In genomic region chr6:1739680-1740079, GRCh38 we compare ENCODE assay signal across 13 cellular contexts.
DNase-seq lines count a peak whose midpoint lies in the region; ATAC-seq, FAIRE-seq and TF ChIP-seq lines count a peak whose summit lies in the region.
"Had no signal": no experiment of that assay in that cellular context is flagged by ENCODE, and none has a peak within 500 bp of the region (broad histone marks: within the 10 kb centered on the region; RNA-seq: fewer than 3 reads in every experiment).

No MANE protein-coding gene starts in this region.

- no TSS peak for BruUV-seq in HepG2 (replicated peaks; lab: Mats Ljungman, UMichigan)

- in situ Hi-C loops in GM23248 (cut with MboI) (no loop called here), HepG2 (cut with HindIII; ENCODE audit: extremely low pct_ligation_motif_present, low pct_unique_long_range_greater_than_20kb) (no loop called here)

- H3K27ac Mint-ChIP-seq in activated B cell treated with CpG ODN at 0.5 μM for 24 hours = no peak overlapping the region
- no peak overlapping the region for H3K27ac Mint-ChIP-seq in activated CD8-positive, alpha-beta T cell treated with anti-CD3 and anti-CD28 coated beads for 36 hours
- H3K27ac Mint-ChIP-seq: naive thymus-derived CD8-positive, alpha-beta T cell had no signal

- no peaks in the 10 kb centered on the region for H3K79me2 ChIP-seq in GM23248 (ENCODE audit: insufficient read depth)
- H3K79me2 ChIP-seq in HepG2 (ENCODE audit: insufficient read depth, low read length) = no peaks in the 10 kb centered on the region

- TF ChIP-seq RAD21 in HepG2 (CRISPR knock-in tag; IDR thresholded peaks at IDR 0.05) = no peak

- no peaks in the 10 kb centered on the region for H3K27me3 Mint-ChIP-seq in activated B cell treated with CpG ODN at 0.5 μM for 24 hours
- no peaks in the 10 kb centered on the region for H3K27me3 Mint-ChIP-seq in activated CD8-positive, alpha-beta T cell treated with anti-CD3 and anti-CD28 coated beads for 36 hours
- H3K27me3 Mint-ChIP-seq: naive thymus-derived CD8-positive, alpha-beta T cell had no signal

- DNase-seq in activated B cell treated with CpG ODN at 0.5 μM for 24 hours (peak; percentile 31), GM23248 (no peak), HepG2 (ENCODE audit: low spot score) (no peak), COR-L47 (lab: John Stamatoyannopoulos, UW) (no peak)
- DNase-seq in activated CD8-positive, alpha-beta T cell treated with anti-CD3 and anti-CD28 coated beads for 36 hours = no peak
- DNase-seq: activated gamma-delta T cell treated with Interleukin-2 at 50 U/mL for 16 hours; dermis blood vessel endothelial cell; EL; naive thymus-derived CD8-positive, alpha-beta T cell had no signal

- no peaks in the 10 kb centered on the region for H3K9me2 ChIP-seq in GM23248 (ENCODE audit: insufficient read depth)

- CTCF ChIA-PET in activated B cell treated with CpG ODN at 0.5 μM for 24 hours (lab: Charles Lee) (no interaction called here), HepG2 (lab: Yijun Ruan, JAX; ENCODE audit: low intra/inter-chr PET ratio, low total read pairs) (no interaction called here)
- CTCF ChIA-PET in activated CD8-positive, alpha-beta T cell treated with anti-CD3 and anti-CD28 coated beads for 36 hours (lab: Charles Lee) = no interaction called here

- H3K4me2 ChIP-seq in GM23248 (ENCODE audit: unreplicated experiment) = no peak overlapping the region
- no peak overlapping the region for H3K4me2 ChIP-seq in HepG2 (ENCODE audit: low read depth, low read length)

- no peaks in the 10 kb centered on the region for H3K36me3 ChIP-seq in GM23248 (ENCODE audit: low read depth)
- H3K36me3 ChIP-seq in HepG2 (replicated peaks in 1 of 2; ENCODE audit: control insufficient read depth in 1 of 2, insufficient read depth in 2 of 2, low read length in 2 of 2) = peaks cover 9 to 32% of the 10 kb centered on the region in 2 experiments

- TF ChIP-seq CTCF in activated B cell treated with CpG ODN at 0.5 μM for 24 hours (IDR thresholded peaks at IDR 0.05) (no peak), HepG2 (CRISPR knock-in tag; IDR thresholded peaks at IDR 0.05) (no peak)
- no peak for TF ChIP-seq CTCF in activated CD8-positive, alpha-beta T cell treated with anti-CD3 and anti-CD28 coated beads for 36 hours (IDR thresholded peaks at IDR 0.05)

- H3K9me3 Mint-ChIP-seq in activated B cell treated with CpG ODN at 0.5 μM for 24 hours = no peaks in the 10 kb centered on the region
- no peaks in the 10 kb centered on the region for H3K9me3 Mint-ChIP-seq in activated CD8-positive, alpha-beta T cell treated with anti-CD3 and anti-CD28 coated beads for 36 hours
- H3K9me3 Mint-ChIP-seq: naive thymus-derived CD8-positive, alpha-beta T cell had no signal

- no peaks in the 10 kb centered on the region for H4K20me1 ChIP-seq in GM23248 (ENCODE audit: insufficient read depth)
- no peaks in the 10 kb centered on the region for H4K20me1 ChIP-seq in HepG2 (ENCODE audit: insufficient read depth, low read length)

- no peaks in the 10 kb centered on the region for H3K4me1 ChIP-seq in GM23248 (ENCODE audit: insufficient read depth)
- no peaks in the 10 kb centered on the region for H3K4me1 ChIP-seq in HepG2 (ENCODE audit: insufficient read depth, low read length)

- WGBS in GM23248 (ENCODE audit: low coverage in 1 of 2, low lambda C conversion rate in 2 of 2, missing lambda C conversion rate in 2 of 2), 2 experiments = 97 to 99% methylated on average over 2 of the region's 2 CpGs
- WGBS in HepG2 (ENCODE audit: low lambda C conversion rate) = over 99% methylated on average over 2 of the region's 2 CpGs

- H3K9ac ChIP-seq in GM23248 = no peak overlapping the region
- no peak overlapping the region for H3K9ac ChIP-seq in HepG2 (ENCODE audit: insufficient read depth, low read depth, low read length)

- no peak overlapping the region for H3K27ac ChIP-seq in GM23248
- H3K27ac ChIP-seq in HepG2 (ENCODE audit: extremely low read length, insufficient read depth, low read length) = no peak overlapping the region

- intact Hi-C loops in activated B cell treated with CpG ODN at 0.5 μM for 24 hours (cut with micrococcal nuclease) = loop anchor here (1.0 to 10.0 kb wide), 8 partner anchors 57 to 1285 kb away; no protein-coding TSS in a partner anchor
- intact Hi-C loops in HepG2 (cut with micrococcal nuclease; ENCODE audit: unreplicated experiment) = no loop called here
- intact Hi-C loops in activated CD8-positive, alpha-beta T cell treated with anti-CD3 and anti-CD28 coated beads for 36 hours (cut with micrococcal nuclease) = no loop called here

- H3K4me1 Mint-ChIP-seq in activated B cell treated with CpG ODN at 0.5 μM for 24 hours = peaks cover 11% of the 10 kb centered on the region
- no peaks in the 10 kb centered on the region for H3K4me1 Mint-ChIP-seq in activated CD8-positive, alpha-beta T cell treated with anti-CD3 and anti-CD28 coated beads for 36 hours (ENCODE audit: low read depth)

- H2AFZ ChIP-seq in GM23248 = no peak overlapping the region
- no peak overlapping the region for H2AFZ ChIP-seq in HepG2 (ENCODE audit: low read length)

- H3K36me3 Mint-ChIP-seq in activated B cell treated with CpG ODN at 0.5 μM for 24 hours (ENCODE audit: low read depth) = no peaks in the 10 kb centered on the region
- peaks cover 5% of the 10 kb centered on the region for H3K36me3 Mint-ChIP-seq in activated CD8-positive, alpha-beta T cell treated with anti-CD3 and anti-CD28 coated beads for 36 hours (ENCODE audit: low read depth)

- no peak for TF ChIP-seq POLR2A in HepG2 (IDR thresholded peaks at IDR 0.05; ENCODE audit: insufficient read depth in 1 of 2, low read depth in 2 of 2, low read length in 2 of 2)

- POLR2A ChIA-PET in activated B cell treated with CpG ODN at 0.5 μM for 24 hours (lab: Charles Lee) (no interaction called here), HepG2 (lab: Yijun Ruan, JAX) (no interaction called here)
- POLR2A ChIA-PET in activated CD8-positive, alpha-beta T cell treated with anti-CD3 and anti-CD28 coated beads for 36 hours (lab: Charles Lee) = no interaction called here

- peak; percentile 86 for ATAC-seq in GM18867 (IDR thresholded peaks at IDR 0.05; ENCODE audit: unreplicated experiment)
- peak; percentile 90 for ATAC-seq in GM21619 (IDR thresholded peaks at IDR 0.05; ENCODE audit: unreplicated experiment)
- peak; percentile 90 for ATAC-seq in HG03196 (IDR thresholded peaks at IDR 0.05; ENCODE audit: unreplicated experiment)
- peak; percentile 84 for ATAC-seq in activated B cell treated with CpG ODN at 0.5 μM for 24 hours (ENCODE audit: low read depth)
- ATAC-seq in HepG2 = no peak
- ATAC-seq in activated CD8-positive, alpha-beta T cell treated with anti-CD3 and anti-CD28 coated beads for 36 hours = no peak
- ATAC-seq: naive thymus-derived CD8-positive, alpha-beta T cell had no signal

- H3K4me3 ChIP-seq in GM23248 (no peak overlapping the region), HepG2 (replicated peaks in 1 of 3; ENCODE audit: insufficient read depth in 1 of 3, low read depth in 2 of 3, low read length in 3 of 3) (no peak overlapping the region)

- H3K9me3 ChIP-seq in GM23248 (ENCODE audit: low read depth) (no peaks in the 10 kb centered on the region), HepG2 (ENCODE audit: low read length) (no peaks in the 10 kb centered on the region)

- peak overlapping the region; percentile 72 for H3K4me3 Mint-ChIP-seq in activated B cell treated with CpG ODN at 0.5 μM for 24 hours
- no peak overlapping the region for H3K4me3 Mint-ChIP-seq in activated CD8-positive, alpha-beta T cell treated with anti-CD3 and anti-CD28 coated beads for 36 hours
- H3K4me3 Mint-ChIP-seq: naive thymus-derived CD8-positive, alpha-beta T cell had no signal

- FAIRE-seq in HepG2 (lab: Jason Lieb, UNC) = no peak
- FAIRE-seq: HTR-8/SVneo had no signal

- TF ChIP-seq EP300 in HepG2 (IDR thresholded peaks at IDR 0.05; ENCODE audit: low read depth in 2 of 2, low read length in 2 of 2) (no peak), HepG2 (CRISPR knock-in tag; IDR thresholded peaks at IDR 0.05; ENCODE audit: borderline replicate concordance) (no peak)

- no peaks in the 10 kb centered on the region for H3K27me3 ChIP-seq in GM23248 (replicated peaks; ENCODE audit: insufficient read depth)
- no peaks in the 10 kb centered on the region for H3K27me3 ChIP-seq in HepG2 (ENCODE audit: control insufficient read depth in 1 of 2, insufficient read depth in 2 of 2, low read length in 2 of 2)

- H3F3A ChIP-seq in GM23248 (ENCODE audit: insufficient read depth) = no peaks in the 10 kb centered on the region

TF ChIP-seq in HepG2, 621 proteins besides CTCF, POLR2A, EP300 and RAD21 (continues in another document):
- TF ChIP-seq, protein P1, sequence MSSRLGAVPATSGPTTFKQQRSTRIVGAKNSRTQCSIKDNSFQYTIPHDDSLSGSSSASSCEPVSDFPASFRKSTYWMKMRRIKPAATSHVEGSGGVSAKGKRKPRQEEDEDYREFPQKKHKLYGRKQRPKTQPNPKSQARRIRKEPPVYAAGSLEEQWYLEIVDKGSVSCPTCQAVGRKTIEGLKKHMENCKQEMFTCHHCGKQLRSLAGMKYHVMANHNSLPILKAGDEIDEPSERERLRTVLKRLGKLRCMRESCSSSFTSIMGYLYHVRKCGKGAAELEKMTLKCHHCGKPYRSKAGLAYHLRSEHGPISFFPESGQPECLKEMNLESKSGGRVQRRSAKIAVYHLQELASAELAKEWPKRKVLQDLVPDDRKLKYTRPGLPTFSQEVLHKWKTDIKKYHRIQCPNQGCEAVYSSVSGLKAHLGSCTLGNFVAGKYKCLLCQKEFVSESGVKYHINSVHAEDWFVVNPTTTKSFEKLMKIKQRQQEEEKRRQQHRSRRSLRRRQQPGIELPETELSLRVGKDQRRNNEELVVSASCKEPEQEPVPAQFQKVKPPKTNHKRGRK (CRISPR knock-in tag; IDR thresholded peaks at IDR 0.05) = no peak
- TF ChIP-seq WIZ (CRISPR knock-in tag; IDR thresholded peaks at IDR 0.05) (no peak), IKZF1 (IDR thresholded peaks at IDR 0.05) (no peak), ZNF644 (CRISPR knock-in tag; IDR thresholded peaks at IDR 0.05; ENCODE audit: low read depth) (no peak), NR0B2 (CRISPR knock-in tag; IDR thresholded peaks at IDR 0.05) (no peak)
- TF ChIP-seq, protein P2, sequence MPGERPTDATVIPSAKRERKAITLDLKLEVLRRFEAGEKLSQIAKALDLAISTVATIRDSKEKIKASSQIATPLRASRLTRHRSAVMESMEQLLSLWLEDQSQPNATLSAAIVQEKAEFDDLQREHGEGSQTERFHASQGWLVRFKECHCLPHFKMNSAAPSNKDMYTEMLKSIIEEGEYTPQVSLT (CRISPR knock-in tag; IDR thresholded peaks at IDR 0.05; ENCODE audit: borderline replicate concordance, low read depth) = no peak

Comparison
In these comparisons a context has a peak if more than half of its experiments do, and no peak if none do; other contexts are left out.
1. ATAC-seq: peak in GM18867 (single experiment), GM21619 (single experiment), HG03196 (single experiment) and activated B cell treated with CpG ODN at 0.5 μM for 24 hours (single experiment); none in HepG2 (single experiment) and activated CD8-positive, alpha-beta T cell treated with anti-CD3 and anti-CD28 coated beads for 36 hours (single experiment).